8 cellular contexts compared by ENCODE assay signal in genomic region chr19:1241417-1242095, GRCh38. TPM values are rescaled to one million over a fixed set of nuclear protein-coding genes. Genes with fewer than 3 reads are reported as not detected.
DNase-seq lines count a peak whose midpoint lies in the region; ATAC-seq and TF ChIP-seq lines count a peak whose summit lies in the region.

Gene ATP5F1D (plus strand): TSS chr19:1241751. CDS start chr19:1241851, 100 bp downstream.

- peak; percentile 77 for TF ChIP-seq POLR2A in prostate gland (IDR thresholded peaks at IDR 0.05)

- no peak for TF ChIP-seq CTCF in GM10248 (IDR thresholded peaks at IDR 0.05; ENCODE audit: control extremely low read depth, extremely low read depth, low read depth, missing control alignments)
- TF ChIP-seq CTCF in left ventricle myocardium inferior (IDR thresholded peaks at IDR 0.05; ENCODE audit: borderline replicate concordance) = no peak
- TF ChIP-seq CTCF in prostate gland (IDR thresholded peaks at IDR 0.05) = peak in 2 of 4 experiments; percentile 35 to 37

- H3K4me3 ChIP-seq in left ventricle myocardium inferior (peak within 1 kb of the TSS; percentile 90), prostate gland (peak within 1 kb of the TSS; percentile 83 to 92)

- CTCF ChIA-PET in GM10248 (lab: Yijun Ruan, JAX) = interaction anchor here (1.0 to 9.8 kb wide), 8 partner anchors 16 to 319 kb away, joined by 3 to 491 read pairs (median 4); partner anchors contain the start of genes ABCA7 and CIRBP

- WGBS in prostate gland = 1% methylated on average over 69 of the region's 79 CpGs

- peaks cover 87% of the 10 kb centered on the region for H3K4me1 ChIP-seq in left ventricle myocardium inferior
- H3K4me1 ChIP-seq in prostate gland (replicated peaks) = peaks cover 42% of the 10 kb centered on the region

- DNase-seq in GM10248 (ENCODE audit: extremely low spot score) = peak; percentile 96
- peak; percentile 65 to 89 for DNase-seq in NCI-H1930 (lab: John Stamatoyannopoulos, UW)
- DNase-seq in amygdala (lab: John Stamatoyannopoulos, UW) = peak in 55 of 56 donors; percentile 62 to 95 (median 85)
- DNase-seq in left ventricle myocardium inferior = peak; percentile 96
- peak; percentile 92 for DNase-seq in prostate gland (ENCODE audit: low spot score)
- peak; percentile 95 for DNase-seq in ureter (ENCODE audit: low spot score)

- H3K27ac ChIP-seq in left ventricle myocardium inferior (replicated peaks) (peak within 1 kb of the TSS; percentile 100), prostate gland (peak within 1 kb of the TSS; percentile 89 to 90)

- POLR2A ChIA-PET in GM10248 (lab: Yijun Ruan, JAX) = interaction anchor here (1.2 to 2.3 kb wide), 3 partner anchors 25 to 202 kb away, joined by 3 to 11 read pairs (median 3); partner anchors contain the start of genes ABCA7 and CIRBP

- ATAC-seq in HG02852 (IDR thresholded peaks at IDR 0.05; ENCODE audit: unreplicated experiment) = peak; percentile 52

- intact Hi-C loops in T-helper 2 cell treated with Interferon-gamma antibody and Interleukin-4, amounts not matched to agents 100 ng/mL and 5 ng/mL, for 36 hours (cut with micrococcal nuclease) = loop anchor here (2.0 to 5.0 kb wide), 3 partner anchors 109 to 445 kb away; partner anchors contain the start of genes POLR2E and PTBP1
- intact Hi-C loops in left ventricle myocardium inferior (cut with micrococcal nuclease) (no loop called here), prostate gland (cut with DNase I) (loop anchor here (10.0 kb wide), 1 partner anchor 207 kb away; no protein-coding TSS in a partner anchor)

- no peaks in the 10 kb centered on the region for H3K36me3 ChIP-seq in left ventricle myocardium inferior
- H3K36me3 ChIP-seq in prostate gland = no peaks in the 10 kb centered on the region

- no peaks in the 10 kb centered on the region for H3K9me3 ChIP-seq in left ventricle myocardium inferior (replicated peaks)
- no peaks in the 10 kb centered on the region for H3K9me3 ChIP-seq in prostate gland

- H3K27me3 ChIP-seq in left ventricle myocardium inferior (ENCODE audit: low read depth) = peaks cover 6% of the 10 kb centered on the region
- no peaks in the 10 kb centered on the region for H3K27me3 ChIP-seq in prostate gland (replicated peaks; ENCODE audit: insufficient read depth)

RNA-seq across cellular contexts. Expression of gene ATP5F1D, which starts in this region (rescaled TPM):
- total RNA-seq in T-helper 2 cell treated with Interferon-gamma antibody and Interleukin-4, amounts not matched to agents 100 ng/mL and 5 ng/mL, for 36 hours = 181 and 213 TPM in 2 replicates
- 501 TPM for total RNA-seq in left ventricle myocardium inferior
- total RNA-seq in prostate gland = 100 to 1,000 TPM; 109 to 151 TPM
- 144 TPM for total RNA-seq in ureter

Comparison
In these comparisons a context has a peak if more than half of its experiments do, and no peak if none do; other contexts are left out.
1. Peak in every context shown above with its lines: DNase-seq, ATAC-seq, H3K4me3 ChIP-seq and H3K27ac ChIP-seq.